In the genomic region with DNA sequence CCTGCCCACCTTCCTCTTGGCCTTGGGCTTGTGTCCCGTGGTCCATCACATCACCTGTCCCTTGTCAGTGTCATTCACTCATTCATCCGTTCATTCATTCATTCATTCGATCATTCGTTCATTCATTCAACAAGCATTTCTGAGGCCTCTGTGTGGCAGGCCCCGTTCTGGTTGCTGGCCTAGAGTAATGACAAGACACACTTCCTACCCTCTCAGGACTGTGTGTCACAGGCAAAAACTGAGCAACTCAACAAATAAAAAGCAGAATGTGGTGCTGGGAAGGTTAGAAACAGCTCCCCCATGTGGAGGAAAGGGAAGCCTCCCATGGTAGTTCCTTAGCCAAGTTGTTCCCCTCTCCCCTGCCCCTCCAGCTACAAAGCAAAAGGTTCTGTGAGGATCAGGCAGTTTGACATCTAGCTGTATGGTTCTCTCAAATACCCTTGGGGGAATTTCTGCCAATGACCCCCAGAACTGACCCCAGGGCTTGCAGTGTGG, we compare ENCODE assay signal across 8 cellular contexts. TPM values are rescaled to one million over a fixed set of nuclear protein-coding genes. Genes with fewer than 3 reads are reported as not detected.
A peak's percentile ranks its signal among the peaks of the same experiment; 100 is the strongest.
DNase-seq lines count a peak whose midpoint lies in the region; ATAC-seq and TF ChIP-seq lines count a peak whose summit lies in the region.

No MANE protein-coding gene starts in this region.

- H3K4me3 ChIP-seq in LNCaP clone FGC (ENCODE audit: low read depth, low read length): no peak overlapping the region

- ATAC-seq in GM19397 (IDR thresholded peaks at IDR 0.05; ENCODE audit: unreplicated experiment): no peak
- ATAC-seq in HG02840 (IDR thresholded peaks at IDR 0.05; ENCODE audit: low FRiP score, unreplicated experiment): no peak
- no peak for ATAC-seq in GM21423 (IDR thresholded peaks at IDR 0.05; ENCODE audit: unreplicated experiment)

- peak; percentile 19; the same call in 1 of the 2 replicates for TF ChIP-seq CTCF in LNCaP clone FGC (IDR thresholded peaks at IDR 0.05; ENCODE audit: control insufficient read depth, extremely low read depth, insufficient read depth)

- DNase-seq in ELR (ENCODE audit: low read depth) (peak; percentile 57), LNCaP clone FGC (ENCODE audit: low read depth) (no peak), amniotic epithelial cell (ENCODE audit: low read depth) (peak; percentile 46), myocyte (ENCODE audit: low read depth) (peak; percentile 30), GM19238 (ENCODE audit: insufficient read length, low spot score) (no peak)

RNA-seq across cellular contexts. Expression of gene OMP, which starts 1.6 kb away (rescaled TPM):
- not detected in 2 replicates for total RNA-seq in myocyte
- polyA plus RNA-seq in myocyte (2012): 0.25 TPM

RNA-seq across cellular contexts. Expression of gene MYO7A, which starts 27.0 kb away (rescaled TPM):
- 0.57 and 0.96 TPM in 2 replicates for total RNA-seq in myocyte
- polyA plus RNA-seq in myocyte (2012): 0.14 TPM

RNA-seq across cellular contexts. Expression of gene CAPN5, which starts 34.3 kb away (rescaled TPM):
- 4.7 and 5.0 TPM in 2 replicates for total RNA-seq in myocyte
- polyA plus RNA-seq in myocyte (2012): 10.9 TPM

Comparison
In these comparisons a context has a peak if more than half of its experiments do, and no peak if none do; other contexts are left out.
1. DNase-seq: peak in ELR (single experiment), amniotic epithelial cell (single experiment) and myocyte (single experiment); none in LNCaP clone FGC (single experiment) and GM19238 (single experiment).